In the genomic region with DNA sequence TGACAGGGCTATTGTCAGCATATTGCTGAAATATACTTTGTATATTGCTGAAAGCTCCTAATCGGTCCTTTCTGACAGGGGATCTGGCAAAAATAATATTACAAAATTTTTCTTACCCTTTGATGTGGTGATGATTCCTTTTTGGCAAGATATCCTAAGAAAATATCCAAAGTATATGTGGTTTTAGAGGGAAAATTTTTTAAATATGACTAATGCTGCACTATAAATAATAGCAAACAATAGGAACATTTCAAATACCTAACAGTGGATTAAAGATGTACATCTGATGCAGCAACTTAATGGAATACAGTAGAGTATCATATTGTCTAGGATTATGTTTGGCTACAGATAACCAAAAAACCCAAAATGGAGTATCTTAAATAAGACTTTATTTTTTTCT, we compare ENCODE assay signal across 29 cellular contexts. TPM values are rescaled to one million over a fixed set of nuclear protein-coding genes. Genes with fewer than 3 reads are reported as not detected.
DNase-seq lines count a peak whose midpoint lies in the region; ATAC-seq, FAIRE-seq and TF ChIP-seq lines count a peak whose summit lies in the region.
"Had no signal": no experiment of that assay in that cellular context is flagged by ENCODE, and none has a peak within 500 bp of the region (broad histone marks: within the 10 kb centered on the region; RNA-seq: fewer than 3 reads in every experiment).

No MANE protein-coding gene starts in this region.

- no peaks in the 10 kb centered on the region for H3K79me2 ChIP-seq in endothelial cell of umbilical vein (ENCODE audit: control insufficient read depth, insufficient read depth, low read length)

- no peaks in the 10 kb centered on the region for H3K9me3 ChIP-seq in endothelial cell of umbilical vein (replicated peaks; ENCODE audit: control insufficient read depth, insufficient read depth, low read length)
- H3K9me3 ChIP-seq: Caco-2, SJSA1, upper lobe of right lung had no signal

- dilution Hi-C loops in endothelial cell of umbilical vein (cut with MboI; ENCODE audit: extremely low pct_ligation_motif_present, low sequenced_read_pairs): no loop called here

- no peak for TF ChIP-seq CTCF in endothelial cell of umbilical vein (IDR thresholded peaks at IDR 0.05; ENCODE audit: extremely low read depth in 1 of 2, insufficient read depth in 1 of 2, low read depth in 1 of 2, low read length in 2 of 2)

- H4K20me1 ChIP-seq in endothelial cell of umbilical vein (replicated peaks; ENCODE audit: control insufficient read depth, extremely low read depth, insufficient read depth, low read length): no peaks in the 10 kb centered on the region

- no peak overlapping the region for H3K9ac ChIP-seq in endothelial cell of umbilical vein (replicated peaks; ENCODE audit: extremely low read depth, insufficient read depth, low read length)

- peak; percentile 92 for FAIRE-seq in endothelial cell of umbilical vein (lab: Jason Lieb, UNC)
- FAIRE-seq: G401.6, H1 had no signal

- H3K4me1 ChIP-seq in endothelial cell of umbilical vein (ENCODE audit: control insufficient read depth, extremely low read depth, insufficient read depth, low read length): peaks cover 10% of the 10 kb centered on the region
- H3K4me1 ChIP-seq: Caco-2, left lung, upper lobe of right lung had no signal

- no peak overlapping the region for H2AFZ ChIP-seq in endothelial cell of umbilical vein (ENCODE audit: low read depth, low read length)

- POLR2A ChIA-PET in endothelial cell of umbilical vein (lab: Charles Lee): no interaction called here

- DNase-seq in HS-5 (ENCODE audit: low read depth) (peak; percentile 3), endothelial cell of umbilical vein (ENCODE audit: low read depth, low spot score) (no peak), stromal cell of bone marrow (ENCODE audit: low read depth) (peak; percentile 2), hypothalamus (lab: John Stamatoyannopoulos, UW) (no peak), HK-2 (ENCODE audit: unreplicated experiment) (no peak)
- DNase-seq in activated CD8-positive, alpha-beta memory T cell treated with anti-CD3 and anti-CD28 coated beads, Interleukin-2, amount 50 U/mL, for 48 hours: no peak
- DNase-seq: activated CD4-positive, alpha-beta T cell treated with anti-CD3 and anti-CD28 coated beads, Interleukin-2, amount 10 ng/mL, durations not matched to agents 7 days and 5 days; activated effector memory CD4-positive, alpha-beta T cell treated with anti-CD3 and anti-CD28 coated beads, Interleukin-2, amount 50 U/mL, for 16 hours; activated T-cell treated with anti-CD3 and anti-CD28 coated beads, Interleukin-2, amount 50 U/mL, for 24 hours; brain microvascular endothelial cell; Caco-2; DMS53; islet precursor cell; KG1; left lung; NCI-H1436; NCI-H2081; NCI-H69; right cardiac atrium; stimulated activated CD4-positive, alpha-beta T cell treated with anti-CD3 and anti-CD28 coated beads, Interleukin-1b, Interleukin-23, amount 100 ng/mL, for 48 hours; stimulated activated naive CD4-positive, alpha-beta T cell treated with Interleukin-2 at 50 U/mL for 16 hours; T-helper 1 cell; upper lobe of right lung had no signal

- no peaks in the 10 kb centered on the region for H3K9me1 ChIP-seq in endothelial cell of umbilical vein (replicated peaks; ENCODE audit: control insufficient read depth, extremely low read depth, insufficient read depth, low read length)

- ATAC-seq in SK-N-SH treated with all-trans-retinoic acid at 6 μM for 48 hours: peak; percentile 40; the same call in 2 of the 3 replicates
- ATAC-seq: left lung, Panc1, right cardiac atrium, upper lobe of right lung, WTC11 had no signal

- no peak for TF ChIP-seq POLR2A in endothelial cell of umbilical vein (IDR thresholded peaks at IDR 0.05; ENCODE audit: low read depth, low read length)

- intact Hi-C loops in endothelial cell of umbilical vein (cut with micrococcal nuclease): loop anchor here (1.0 kb wide), 1 partner anchor 9 kb away; no protein-coding TSS in a partner anchor

- no peak overlapping the region for H3K27ac ChIP-seq in endothelial cell of umbilical vein (ENCODE audit: insufficient read depth, low read depth, low read length)
- H3K27ac ChIP-seq: brain microvascular endothelial cell, left lung, SJSA1, upper lobe of right lung had no signal

- no peak overlapping the region for H3K4me3 ChIP-seq in endothelial cell of umbilical vein (replicated peaks in 1 of 3; ENCODE audit: insufficient read depth in 1 of 3, low read depth in 1 of 3, low read length in 3 of 3)
- H3K4me3 ChIP-seq: left lung, SJSA1, upper lobe of right lung had no signal

- no peaks in the 10 kb centered on the region for H3K27me3 ChIP-seq in endothelial cell of umbilical vein (ENCODE audit: control insufficient read depth in 2 of 2, insufficient read depth in 2 of 2, low read length in 2 of 2)
- H3K27me3 ChIP-seq: brain microvascular endothelial cell, left lung, SJSA1, upper lobe of right lung had no signal

- no TSS peak for BruUV-seq in endothelial cell of umbilical vein (replicated peaks; lab: Mats Ljungman, UMichigan)

- no peaks in the 10 kb centered on the region for H3K36me3 ChIP-seq in endothelial cell of umbilical vein (ENCODE audit: control insufficient read depth in 2 of 2, extremely low read depth in 1 of 2, insufficient read depth in 2 of 2, low read length in 2 of 2)
- H3K36me3 ChIP-seq: brain microvascular endothelial cell, left lung, SJSA1, upper lobe of right lung had no signal

- CTCF ChIA-PET in endothelial cell of umbilical vein (lab: Charles Lee): no interaction called here

- H3K4me2 ChIP-seq in endothelial cell of umbilical vein (ENCODE audit: insufficient read depth, low read length): no peak overlapping the region

TF ChIP-seq in SK-N-SH treated with all-trans-retinoic acid at 6 μM for 48 hours, 23 proteins besides CTCF, POLR2A, EP300 and RAD21:
- TF ChIP-seq, protein P1, sequence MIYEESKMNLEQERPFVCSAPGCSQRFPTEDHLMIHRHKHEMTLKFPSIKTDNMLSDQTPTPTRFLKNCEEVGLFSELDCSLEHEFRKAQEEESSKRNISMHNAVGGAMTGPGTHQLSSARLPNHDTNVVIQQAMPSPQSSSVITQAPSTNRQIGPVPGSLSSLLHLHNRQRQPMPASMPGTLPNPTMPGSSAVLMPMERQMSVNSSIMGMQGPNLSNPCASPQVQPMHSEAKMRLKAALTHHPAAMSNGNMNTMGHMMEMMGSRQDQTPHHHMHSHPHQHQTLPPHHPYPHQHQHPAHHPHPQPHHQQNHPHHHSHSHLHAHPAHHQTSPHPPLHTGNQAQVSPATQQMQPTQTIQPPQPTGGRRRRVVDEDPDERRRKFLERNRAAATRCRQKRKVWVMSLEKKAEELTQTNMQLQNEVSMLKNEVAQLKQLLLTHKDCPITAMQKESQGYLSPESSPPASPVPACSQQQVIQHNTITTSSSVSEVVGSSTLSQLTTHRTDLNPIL (CRISPR knock-in tag; IDR thresholded peaks at IDR 0.05; ENCODE audit: low read depth): no peak
- peak; percentile 55 for TF ChIP-seq ISL1 (CRISPR knock-in tag; IDR thresholded peaks at IDR 0.05)
TF ChIP-seq in SK-N-SH treated with all-trans-retinoic acid at 6 μM for 48 hours: peak in this region for 1.

TF ChIP-seq in endothelial cell of umbilical vein, 7 proteins besides CTCF, POLR2A, EP300 and RAD21:
- TF ChIP-seq POLR2AphosphoS5 (IDR thresholded peaks at IDR 0.05; ENCODE audit: insufficient read depth, low read depth, low read length) (no peak), FOS (IDR thresholded peaks at IDR 0.05; ENCODE audit: borderline replicate concordance, insufficient read depth, low read length) (peak; percentile 23)

RNA-seq across cellular contexts. Expression of gene RRAGB, which starts 49.6 kb away (rescaled TPM):
- total RNA-seq in endothelial cell of umbilical vein: 12.3 and 14.3 TPM in 2 replicates
- 18.0 and 19.7 TPM in 2 replicates for polyA plus RNA-seq in endothelial cell of umbilical vein
- 12.3 and 16.2 TPM in 2 replicates for polyA plus RNA-seq in endothelial cell of umbilical vein (2011; cell fraction: cytosol; rRNA removed)
- 96.3 and 130 TPM in 2 replicates for polyA plus RNA-seq in endothelial cell of umbilical vein (2011; cell fraction: nucleus; rRNA removed)
- 20.2 and 22.6 TPM in 2 replicates for polyA plus RNA-seq in endothelial cell of umbilical vein (2012)
- polyA minus RNA-seq in endothelial cell of umbilical vein: 48.2 and 49.1 TPM in 2 replicates
- polyA minus RNA-seq in endothelial cell of umbilical vein (2011; cell fraction: cytosol; rRNA and poly(A)+ RNA removed): 12.5 TPM
- polyA minus RNA-seq in endothelial cell of umbilical vein (2011; cell fraction: nucleus; rRNA and poly(A)+ RNA removed): 38.6 and 51.6 TPM in 2 replicates

Comparison
In these comparisons a context has a peak if more than half of its experiments do, and no peak if none do; other contexts are left out.
1. DNase-seq: peak in HS-5 (single experiment) and stromal cell of bone marrow (single experiment); none in endothelial cell of umbilical vein (single experiment), activated CD8-positive, alpha-beta memory T cell treated with anti-CD3 and anti-CD28 coated beads, Interleukin-2, amount 50 U/mL, for 48 hours (single experiment), hypothalamus (0 of 51) and HK-2 (single experiment).